In the genomic region with DNA sequence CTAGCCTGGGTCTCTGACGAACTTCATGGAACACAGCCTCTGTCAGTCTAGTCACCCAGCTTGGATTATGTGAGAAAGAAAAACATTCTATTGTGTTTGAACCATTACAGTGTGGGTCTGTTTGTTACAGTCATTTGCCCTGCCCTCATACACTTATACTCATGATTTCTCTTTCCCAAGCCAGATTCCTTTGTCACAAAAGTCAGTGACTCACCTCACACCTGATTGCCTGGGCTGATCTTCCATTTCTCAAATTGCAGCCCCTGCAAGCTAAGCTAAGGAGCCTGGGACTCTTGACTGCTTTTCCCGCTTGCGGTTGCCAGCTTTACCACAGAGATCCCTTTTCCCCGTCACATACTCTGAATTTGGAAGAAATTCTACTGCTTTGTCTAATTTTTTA, we compare ENCODE assay signal across 27 cellular contexts.
DNase-seq lines count a peak whose midpoint lies in the region; ATAC-seq and TF ChIP-seq lines count a peak whose summit lies in the region.
"Had no signal": no experiment of that assay in that cellular context is flagged by ENCODE, and none has a peak within 500 bp of the region (broad histone marks: within the 10 kb centered on the region; RNA-seq: fewer than 3 reads in every experiment).

No MANE protein-coding gene starts in this region.

- H3K36me3 ChIP-seq in neural progenitor cell (no peaks in the 10 kb centered on the region), thyroid gland (no peaks in the 10 kb centered on the region)
- H3K36me3 ChIP-seq: BE2C, Peyer's patch had no signal

- H3K4me1 ChIP-seq in foreskin keratinocyte (no peaks in the 10 kb centered on the region), neural progenitor cell (no peaks in the 10 kb centered on the region), thyroid gland (no peaks in the 10 kb centered on the region)
- H3K4me1 ChIP-seq: BE2C, Peyer's patch had no signal

- H3K9me3 ChIP-seq in neural progenitor cell (ENCODE audit: low read depth) (no peaks in the 10 kb centered on the region), thyroid gland (no peaks in the 10 kb centered on the region)
- H3K9me3 ChIP-seq: BE2C, Peyer's patch had no signal

- DNase-seq in Daoy (ENCODE audit: low read depth) (peak; percentile 20), LHCN-M2 (ENCODE audit: low read depth) (peak; percentile 13), foreskin keratinocyte (peak in 1 of 2 donors; percentile 15), neural progenitor cell (ENCODE audit: low spot score) (no peak), GF-D8 (lab: John Stamatoyannopoulos, UW) (no peak), thyroid gland (no peak), T-helper 9 cell (no peak)
- DNase-seq: 8988T; ACHN; BE2C; CD8-positive, alpha-beta memory T cell; DMS 273 treated with DMSO at 0.1 percent for 48 hours; DMS79; KBM-7; MM.1S; NCI-H1048; NCI-H1417; NCI-H1694 treated with DMSO at 0.1 percent for 48 hours; NCI-H2081; NCI-H2227 treated with DMSO at 0.1 percent for 48 hours; NCI-H526 treated with DMSO at 0.1 percent for 48 hours; OCI-M1; Peyer's patch; SHP77 treated with DMSO at 0.1 percent for 48 hours had no signal

- H3K79me2 ChIP-seq in neural progenitor cell (ENCODE audit: low read depth) = no peaks in the 10 kb centered on the region

- H3K36me3 Mint-ChIP-seq in neural progenitor cell = peaks cover 1% of the 10 kb centered on the region
- H3K36me3 Mint-ChIP-seq: CD14-positive monocyte; CD8-positive, alpha-beta memory T cell had no signal

- H2AFZ ChIP-seq in neural progenitor cell (replicated peaks) = no peak overlapping the region

- H3K27ac Mint-ChIP-seq in neural progenitor cell = peak overlapping the region; percentile 19
- H3K27ac Mint-ChIP-seq: CD8-positive, alpha-beta memory T cell had no signal

- no peak overlapping the region for H3K4me3 Mint-ChIP-seq in neural progenitor cell
- H3K4me3 Mint-ChIP-seq: CD14-positive monocyte; CD8-positive, alpha-beta memory T cell had no signal

- no peak overlapping the region for H3K27ac ChIP-seq in foreskin keratinocyte
- H3K27ac ChIP-seq in neural progenitor cell = no peak overlapping the region
- H3K27ac ChIP-seq in thyroid gland = no peak overlapping the region
- H3K27ac ChIP-seq: HL-60, Peyer's patch had no signal

- H4K20me1 ChIP-seq in neural progenitor cell (ENCODE audit: low read depth) = no peaks in the 10 kb centered on the region

- WGBS in thyroid gland, 2 donors = 88 to 96% methylated on average over 4 of the region's 4 CpGs

- no peak overlapping the region for H3K4me2 ChIP-seq in neural progenitor cell

- H3K4me1 Mint-ChIP-seq in neural progenitor cell = peaks cover 24% of the 10 kb centered on the region
- H3K4me1 Mint-ChIP-seq: CD14-positive monocyte; CD8-positive, alpha-beta memory T cell had no signal

- no peaks in the 10 kb centered on the region for H3K9me3 Mint-ChIP-seq in neural progenitor cell

- no peak for TF ChIP-seq POLR2A in thyroid gland (IDR thresholded peaks at IDR 0.05)

- H3F3A ChIP-seq in neural progenitor cell (ENCODE audit: low read depth) = no peaks in the 10 kb centered on the region

- intact Hi-C loops in thyroid gland (cut with DNase I) = no loop called here

- H3K9ac ChIP-seq in neural progenitor cell = no peak overlapping the region

- TF ChIP-seq CTCF in foreskin keratinocyte (conservative IDR thresholded peaks at IDR 0.05) (no peak), neural progenitor cell (IDR thresholded peaks at IDR 0.05) (no peak), thyroid gland (IDR thresholded peaks at IDR 0.05) (no peak)

- H3K27me3 ChIP-seq in foreskin keratinocyte = no peaks in the 10 kb centered on the region
- H3K27me3 ChIP-seq in neural progenitor cell = no peaks in the 10 kb centered on the region
- no peaks in the 10 kb centered on the region for H3K27me3 ChIP-seq in thyroid gland
- H3K27me3 ChIP-seq: BE2C, Peyer's patch had no signal

- no peaks in the 10 kb centered on the region for H3K27me3 Mint-ChIP-seq in neural progenitor cell (ENCODE audit: insufficient read depth, low read depth)
- H3K27me3 Mint-ChIP-seq: CD8-positive, alpha-beta memory T cell had no signal

- peak; percentile 28 for ATAC-seq in foreskin keratinocyte

- no peak overlapping the region for H3K4me3 ChIP-seq in neural progenitor cell
- H3K4me3 ChIP-seq in thyroid gland (replicated peaks in 1 of 3) = no peak overlapping the region
- H3K4me3 ChIP-seq: Peyer's patch, SK-N-MC had no signal

Comparison
In these comparisons a context has a peak if more than half of its experiments do, and no peak if none do; other contexts are left out.
1. DNase-seq: peak in Daoy (single experiment) and LHCN-M2 (single experiment); none in neural progenitor cell (single experiment), GF-D8 (single experiment), thyroid gland (0 of 2) and T-helper 9 cell (single experiment).